Comparison of ENCODE assay signal across 1 cellular context in genomic region chr4:185384877-185385465, GRCh38.
TF ChIP-seq lines count a peak whose summit lies in the region.

No MANE protein-coding gene starts in this region.

TF ChIP-seq in GM23338, 12 proteins besides CTCF, POLR2A, EP300 and RAD21 (continued from another document):
- TF ChIP-seq ETS1 (IDR thresholded peaks at IDR 0.05) (no peak), EZH2phosphoT487 (IDR thresholded peaks at IDR 0.05; ENCODE audit: unreplicated experiment) (no peak), CREB1 (CRISPR knock-in tag; IDR thresholded peaks at IDR 0.05; ENCODE audit: low read depth) (no peak), POLR2AphosphoS5 (IDR thresholded peaks at IDR 0.05; ENCODE audit: low read depth) (no peak), STAT1 (IDR thresholded peaks at IDR 0.05; ENCODE audit: unreplicated experiment) (no peak), ZNF331 (CRISPR knock-in tag; IDR thresholded peaks at IDR 0.05; ENCODE audit: low read depth) (no peak), REST (IDR thresholded peaks at IDR 0.05; ENCODE audit: unreplicated experiment) (no peak), EZH2 (IDR thresholded peaks at IDR 0.05; ENCODE audit: low read depth, unreplicated experiment) (no peak), ZNF114 (CRISPR knock-in tag; IDR thresholded peaks at IDR 0.05) (no peak), NANOG (IDR thresholded peaks at IDR 0.05; ENCODE audit: borderline replicate concordance) (no peak)
- TF ChIP-seq, protein P1, sequence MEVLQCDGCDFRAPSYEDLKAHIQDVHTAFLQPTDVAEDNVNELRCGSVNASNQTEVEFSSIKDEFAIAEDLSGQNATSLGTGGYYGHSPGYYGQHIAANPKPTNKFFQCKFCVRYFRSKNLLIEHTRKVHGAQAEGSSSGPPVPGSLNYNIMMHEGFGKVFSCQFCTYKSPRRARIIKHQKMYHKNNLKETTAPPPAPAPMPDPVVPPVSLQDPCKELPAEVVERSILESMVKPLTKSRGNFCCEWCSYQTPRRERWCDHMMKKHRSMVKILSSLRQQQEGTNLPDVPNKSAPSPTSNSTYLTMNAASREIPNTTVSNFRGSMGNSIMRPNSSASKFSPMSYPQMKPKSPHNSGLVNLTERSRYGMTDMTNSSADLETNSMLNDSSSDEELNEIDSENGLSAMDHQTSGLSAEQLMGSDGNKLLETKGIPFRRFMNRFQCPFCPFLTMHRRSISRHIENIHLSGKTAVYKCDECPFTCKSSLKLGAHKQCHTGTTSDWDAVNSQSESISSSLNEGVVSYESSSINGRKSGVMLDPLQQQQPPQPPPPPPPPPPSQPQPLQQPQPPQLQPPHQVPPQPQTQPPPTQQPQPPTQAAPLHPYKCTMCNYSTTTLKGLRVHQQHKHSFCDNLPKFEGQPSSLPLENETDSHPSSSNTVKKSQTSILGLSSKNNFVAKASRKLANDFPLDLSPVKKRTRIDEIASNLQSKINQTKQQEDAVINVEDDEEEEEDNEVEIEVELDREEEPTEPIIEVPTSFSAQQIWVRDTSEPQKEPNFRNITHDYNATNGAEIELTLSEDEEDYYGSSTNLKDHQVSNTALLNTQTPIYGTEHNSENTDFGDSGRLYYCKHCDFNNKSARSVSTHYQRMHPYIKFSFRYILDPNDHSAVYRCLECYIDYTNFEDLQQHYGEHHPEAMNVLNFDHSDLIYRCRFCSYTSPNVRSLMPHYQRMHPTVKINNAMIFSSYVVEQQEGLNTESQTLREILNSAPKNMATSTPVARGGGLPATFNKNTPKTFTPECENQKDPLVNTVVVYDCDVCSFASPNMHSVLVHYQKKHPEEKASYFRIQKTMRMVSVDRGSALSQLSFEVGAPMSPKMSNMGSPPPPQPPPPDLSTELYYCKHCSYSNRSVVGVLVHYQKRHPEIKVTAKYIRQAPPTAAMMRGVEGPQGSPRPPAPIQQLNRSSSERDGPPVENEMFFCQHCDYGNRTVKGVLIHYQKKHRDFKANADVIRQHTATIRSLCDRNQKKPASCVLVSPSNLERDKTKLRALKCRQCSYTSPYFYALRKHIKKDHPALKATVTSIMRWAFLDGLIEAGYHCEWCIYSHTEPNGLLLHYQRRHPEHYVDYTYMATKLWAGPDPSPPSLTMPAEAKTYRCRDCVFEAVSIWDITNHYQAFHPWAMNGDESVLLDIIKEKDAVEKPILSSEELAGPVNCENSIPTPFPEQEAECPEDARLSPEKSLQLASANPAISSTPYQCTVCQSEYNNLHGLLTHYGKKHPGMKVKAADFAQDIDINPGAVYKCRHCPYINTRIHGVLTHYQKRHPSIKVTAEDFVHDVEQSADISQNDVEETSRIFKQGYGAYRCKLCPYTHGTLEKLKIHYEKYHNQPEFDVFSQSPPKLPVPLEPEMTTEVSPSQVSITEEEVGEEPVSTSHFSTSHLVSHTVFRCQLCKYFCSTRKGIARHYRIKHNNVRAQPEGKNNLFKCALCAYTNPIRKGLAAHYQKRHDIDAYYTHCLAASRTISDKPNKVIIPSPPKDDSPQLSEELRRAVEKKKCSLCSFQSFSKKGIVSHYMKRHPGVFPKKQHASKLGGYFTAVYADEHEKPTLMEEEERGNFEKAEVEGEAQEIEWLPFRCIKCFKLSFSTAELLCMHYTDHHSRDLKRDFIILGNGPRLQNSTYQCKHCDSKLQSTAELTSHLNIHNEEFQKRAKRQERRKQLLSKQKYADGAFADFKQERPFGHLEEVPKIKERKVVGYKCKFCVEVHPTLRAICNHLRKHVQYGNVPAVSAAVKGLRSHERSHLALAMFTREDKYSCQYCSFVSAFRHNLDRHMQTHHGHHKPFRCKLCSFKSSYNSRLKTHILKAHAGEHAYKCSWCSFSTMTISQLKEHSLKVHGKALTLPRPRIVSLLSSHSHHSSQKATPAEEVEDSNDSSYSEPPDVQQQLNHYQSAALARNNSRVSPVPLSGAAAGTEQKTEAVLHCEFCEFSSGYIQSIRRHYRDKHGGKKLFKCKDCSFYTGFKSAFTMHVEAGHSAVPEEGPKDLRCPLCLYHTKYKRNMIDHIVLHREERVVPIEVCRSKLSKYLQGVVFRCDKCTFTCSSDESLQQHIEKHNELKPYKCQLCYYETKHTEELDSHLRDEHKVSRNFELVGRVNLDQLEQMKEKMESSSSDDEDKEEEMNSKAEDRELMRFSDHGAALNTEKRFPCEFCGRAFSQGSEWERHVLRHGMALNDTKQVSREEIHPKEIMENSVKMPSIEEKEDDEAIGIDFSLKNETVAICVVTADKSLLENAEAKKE (CRISPR knock-in tag; IDR thresholded peaks at IDR 0.05) = no peak
